1 cellular context compared by ENCODE assay signal in genomic region chr22:43126506-43127165, GRCh38.
TF ChIP-seq lines count a peak whose summit lies in the region.

No MANE protein-coding gene starts in this region.

TF ChIP-seq in HepG2, 621 proteins besides CTCF, POLR2A, EP300 and RAD21 (continued from another document):
- peak; percentile 40; the same call in 1 of the 2 replicates for TF ChIP-seq JUN (CRISPR knock-in tag; IDR thresholded peaks at IDR 0.05)
- TF ChIP-seq ZBTB38 (CRISPR knock-in tag; IDR thresholded peaks at IDR 0.05), result no peak
- no peak for TF ChIP-seq NFRKB (IDR thresholded peaks at IDR 0.05)
- peak; percentile 8; the same call in 1 of the 2 replicates for TF ChIP-seq UBTF (CRISPR knock-in tag; IDR thresholded peaks at IDR 0.05)
